30 cellular contexts compared by ENCODE assay signal in the genomic region with DNA sequence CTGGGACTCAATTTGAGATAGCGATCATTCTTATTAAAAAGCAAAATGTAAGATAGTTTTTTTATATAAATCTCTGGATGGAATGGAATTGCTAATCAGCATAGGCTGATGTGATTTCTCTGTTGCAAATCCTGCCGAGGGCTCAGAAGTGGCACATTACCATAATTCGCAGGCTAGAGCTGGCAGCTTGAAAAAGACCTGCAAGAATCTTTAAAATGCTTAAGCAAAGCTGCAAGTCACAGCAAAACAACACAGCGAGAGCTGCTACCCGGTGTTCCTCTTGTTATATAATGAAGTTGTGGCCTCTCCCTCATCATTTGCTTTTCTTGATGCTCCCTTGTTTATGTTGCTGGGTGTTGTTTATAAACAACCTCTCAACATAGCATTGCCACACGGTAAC.
"Had no signal": no experiment of that assay in that cellular context is flagged by ENCODE, and none has a peak within 500 bp of the region (broad histone marks: within the 10 kb centered on the region; RNA-seq: fewer than 3 reads in every experiment).

No MANE protein-coding gene starts in this region.

- DNase-seq: activated CD4-positive, alpha-beta memory T cell treated with anti-CD3 and anti-CD28 coated beads for 36 hours; activated CD4-positive, alpha-beta T cell treated with anti-CD3 and anti-CD28 coated beads for 1 hour; activated CD4-positive, alpha-beta T cell treated with anti-CD3 and anti-CD28 coated beads for 48 hours; activated CD8-positive, alpha-beta memory T cell treated with anti-CD3 and anti-CD28 coated beads, Interleukin-2, amount 10 ng/mL, durations not matched to agents 7 days and 5 days; activated CD8-positive, alpha-beta memory T cell treated with anti-CD3 and anti-CD28 coated beads, Interleukin-2, amount 50 U/mL, for 4 hours; activated CD8-positive, alpha-beta T cell treated with anti-CD3 and anti-CD28 coated beads, Interleukin-2, amount 10 ng/mL, durations not matched to agents 7 days and 5 days; activated effector memory CD4-positive, alpha-beta T cell treated with anti-CD3 and anti-CD28 coated beads, Interleukin-2, amount 50 U/mL, for 16 hours; activated naive CD4-positive, alpha-beta T cell; activated naive CD4-positive, alpha-beta T cell treated with anti-CD3 and anti-CD28 coated beads, Interleukin-2, amount 10 ng/mL, durations not matched to agents 7 days and 5 days; activated naive CD8-positive, alpha-beta T cell treated with anti-CD3 and anti-CD28 coated beads, Interleukin-2, amount 10 ng/mL, durations not matched to agents 7 days and 5 days; activated T-cell treated with anti-CD3 and anti-CD28 coated beads, Interleukin-2, amount 50 U/mL, for 1 hour; activated T-cell treated with anti-CD3 and anti-CD28 coated beads, Interleukin-2, amount 50 U/mL, for 48 hours; effector CD4-positive, alpha-beta T cell; effector memory CD8-positive, alpha-beta T cell; esophagus squamous epithelium; foreskin melanocyte; T-helper 2 cell had no signal

- H3K27me3 ChIP-seq: ascending aorta had no signal

- FAIRE-seq: bronchial epithelial cell, endometrium, endothelial cell of umbilical vein had no signal

- ATAC-seq: activated CD8-positive, alpha-beta memory T cell treated with anti-CD3 and anti-CD28 coated beads, Interleukin-2, amount 10 ng/mL, durations not matched to agents 7 days and 5 days; activated CD8-positive, alpha-beta T cell treated with anti-CD3 and anti-CD28 coated beads, Interleukin-2, amount 10 ng/mL, durations not matched to agents 7 days and 5 days; activated naive CD4-positive, alpha-beta T cell treated with anti-CD3 and anti-CD28 coated beads, Interleukin-2, amount 50 U/mL, for 72 hours; effector memory CD8-positive, alpha-beta T cell; gastroesophageal sphincter had no signal

- H3K36me3 Mint-ChIP-seq: activated CD4-positive, alpha-beta memory T cell treated with anti-CD3 and anti-CD28 coated beads for 36 hours; activated CD8-positive, alpha-beta memory T cell treated with anti-CD3 and anti-CD28 coated beads, Interleukin-2, amount 10 ng/mL, durations not matched to agents 7 days and 5 days; activated naive CD4-positive, alpha-beta T cell treated with anti-CD3 and anti-CD28 coated beads, Interleukin-2, amount 10 ng/mL, durations not matched to agents 7 days and 5 days; activated naive CD4-positive, alpha-beta T cell treated with anti-CD3 and anti-CD28 coated beads, Interleukin-2, amount 50 U/mL, for 72 hours; activated naive CD8-positive, alpha-beta T cell treated with anti-CD3 and anti-CD28 coated beads, Interleukin-2, amount 10 ng/mL, durations not matched to agents 7 days and 5 days; brain had no signal

- H3K9me3 ChIP-seq: ascending aorta, esophagus squamous epithelium, gastroesophageal sphincter had no signal

- H3K4me3 Mint-ChIP-seq: activated CD4-positive, alpha-beta memory T cell treated with anti-CD3 and anti-CD28 coated beads for 36 hours; activated CD8-positive, alpha-beta memory T cell treated with anti-CD3 and anti-CD28 coated beads, Interleukin-2, amount 10 ng/mL, durations not matched to agents 7 days and 5 days; activated CD8-positive, alpha-beta T cell treated with anti-CD3 and anti-CD28 coated beads, Interleukin-2, amount 10 ng/mL, durations not matched to agents 7 days and 5 days; activated naive CD4-positive, alpha-beta T cell treated with anti-CD3 and anti-CD28 coated beads, Interleukin-2, amount 10 ng/mL, durations not matched to agents 7 days and 5 days; activated naive CD8-positive, alpha-beta T cell treated with anti-CD3 and anti-CD28 coated beads, Interleukin-2, amount 10 ng/mL, durations not matched to agents 7 days and 5 days; activated T-helper 1 cell treated with anti-CD3 and anti-CD28 coated beads, Interleukin-12 subunit alpha, Interleukin-12 subunit beta, Interleukin-2, Interleukin-4 antibody, amounts not matched to agents 30 ng/mL and 10 ng/mL and 1 ng/mL, durations not matched to agents 14 hours and 24 hours and 36 hours; central memory CD8-positive, alpha-beta T cell; dendritic cell treated with granulocyte-macrophage colony-stimulating factor and Interleukin-4, amounts not matched to agents 40 ng/mL and 50 ng/mL, for 4 days; effector memory CD8-positive, alpha-beta T cell had no signal

- H3K27me3 Mint-ChIP-seq: dendritic cell treated with granulocyte-macrophage colony-stimulating factor and Interleukin-4, amounts not matched to agents 40 ng/mL and 50 ng/mL, for 4 days had no signal

- H3K27ac ChIP-seq: ascending aorta, coronary artery, epithelial cell of prostate, esophagus squamous epithelium, gastroesophageal sphincter had no signal

- H3K4me1 ChIP-seq: ascending aorta, esophagus squamous epithelium, gastroesophageal sphincter had no signal

- H3K27ac Mint-ChIP-seq: activated CD4-positive, alpha-beta memory T cell treated with anti-CD3 and anti-CD28 coated beads for 36 hours; activated CD8-positive, alpha-beta memory T cell treated with anti-CD3 and anti-CD28 coated beads, Interleukin-2, amount 10 ng/mL, durations not matched to agents 7 days and 5 days; activated CD8-positive, alpha-beta T cell treated with anti-CD3 and anti-CD28 coated beads, Interleukin-2, amount 10 ng/mL, durations not matched to agents 7 days and 5 days; activated naive CD4-positive, alpha-beta T cell treated with anti-CD3 and anti-CD28 coated beads, Interleukin-2, amount 10 ng/mL, durations not matched to agents 7 days and 5 days; activated naive CD4-positive, alpha-beta T cell treated with anti-CD3 and anti-CD28 coated beads, Interleukin-2, amount 50 U/mL, for 72 hours; activated naive CD8-positive, alpha-beta T cell treated with anti-CD3 and anti-CD28 coated beads, Interleukin-2, amount 10 ng/mL, durations not matched to agents 7 days and 5 days; activated T-helper 1 cell treated with anti-CD3 and anti-CD28 coated beads, Interleukin-12 subunit alpha, Interleukin-12 subunit beta, Interleukin-2, Interleukin-4 antibody, amounts not matched to agents 30 ng/mL and 10 ng/mL and 1 ng/mL, durations not matched to agents 14 hours and 24 hours and 36 hours; activated T-helper 2 cell treated with anti-CD3 and anti-CD28 coated beads, Interferon-gamma antibody, Interleukin-2, Interleukin-4, amounts not matched to agents 10 μg/mL and 5 μg/mL and 100 μg/mL, durations not matched to agents 14 hours and 24 hours and 36 hours; dendritic cell treated with granulocyte-macrophage colony-stimulating factor and Interleukin-4, amounts not matched to agents 40 ng/mL and 50 ng/mL, for 4 days; effector memory CD8-positive, alpha-beta T cell had no signal

- H3K4me1 Mint-ChIP-seq: activated naive CD4-positive, alpha-beta T cell treated with anti-CD3 and anti-CD28 coated beads, Interleukin-2, amount 10 ng/mL, durations not matched to agents 7 days and 5 days had no signal

- H3K4me3 ChIP-seq: ascending aorta, coronary artery, esophagus squamous epithelium, gastroesophageal sphincter had no signal

- H3K36me3 ChIP-seq: ascending aorta, esophagus squamous epithelium, gastroesophageal sphincter had no signal

- H3K9me3 Mint-ChIP-seq: activated naive CD4-positive, alpha-beta T cell treated with anti-CD3 and anti-CD28 coated beads, Interleukin-2, amount 10 ng/mL, durations not matched to agents 7 days and 5 days; activated naive CD4-positive, alpha-beta T cell treated with anti-CD3 and anti-CD28 coated beads, Interleukin-2, amount 50 U/mL, for 72 hours; activated naive CD8-positive, alpha-beta T cell treated with anti-CD3 and anti-CD28 coated beads, Interleukin-2, amount 10 ng/mL, durations not matched to agents 7 days and 5 days; activated T-helper 1 cell treated with anti-CD3 and anti-CD28 coated beads, Interleukin-12 subunit alpha, Interleukin-12 subunit beta, Interleukin-2, Interleukin-4 antibody, amounts not matched to agents 30 ng/mL and 10 ng/mL and 1 ng/mL, durations not matched to agents 14 hours and 24 hours and 36 hours; central memory CD8-positive, alpha-beta T cell; effector memory CD8-positive, alpha-beta T cell had no signal
